In genomic region chr5:68116408-68116807, GRCh38 we compare ENCODE assay signal across 24 cellular contexts.
DNase-seq lines count a peak whose midpoint lies in the region; ATAC-seq, FAIRE-seq and TF ChIP-seq lines count a peak whose summit lies in the region.
"Had no signal": no experiment of that assay in that cellular context is flagged by ENCODE, and none has a peak within 500 bp of the region (broad histone marks: within the 10 kb centered on the region; RNA-seq: fewer than 3 reads in every experiment).

No MANE protein-coding gene starts in this region.

- intact Hi-C loops in esophagus squamous epithelium (cut with DNase I), result no loop called here
- intact Hi-C loops in activated CD4-positive, alpha-beta memory T cell treated with anti-CD3 and anti-CD28 coated beads for 36 hours (cut with micrococcal nuclease), result no loop called here

- no peaks in the 10 kb centered on the region for H3K9me3 Mint-ChIP-seq in neural crest cell
- no peaks in the 10 kb centered on the region for H3K9me3 Mint-ChIP-seq in activated CD8-positive, alpha-beta memory T cell treated with anti-CD3 and anti-CD28 coated beads, Interleukin-2, amount 10 ng/mL, durations not matched to agents 7 days and 5 days (ENCODE audit: low read depth)
- no peaks in the 10 kb centered on the region for H3K9me3 Mint-ChIP-seq in activated CD4-positive, alpha-beta memory T cell treated with anti-CD3 and anti-CD28 coated beads for 36 hours
- H3K9me3 Mint-ChIP-seq: CD4-positive, CD25-positive, alpha-beta regulatory T cell; CD8-positive, alpha-beta T cell; GM23338; H9 had no signal

- no peak overlapping the region for H3K4me3 Mint-ChIP-seq in neural crest cell
- no peak overlapping the region for H3K4me3 Mint-ChIP-seq in activated CD8-positive, alpha-beta memory T cell treated with anti-CD3 and anti-CD28 coated beads, Interleukin-2, amount 10 ng/mL, durations not matched to agents 7 days and 5 days
- H3K4me3 Mint-ChIP-seq in activated CD4-positive, alpha-beta memory T cell treated with anti-CD3 and anti-CD28 coated beads for 36 hours, result no peak overlapping the region
- H3K4me3 Mint-ChIP-seq: B cell; CD4-positive, CD25-positive, alpha-beta regulatory T cell; CD8-positive, alpha-beta T cell; GM23338; H9 had no signal

- no peaks in the 10 kb centered on the region for H4K20me1 ChIP-seq in OCI-LY3 (ENCODE audit: insufficient read depth, low read length)
- H4K20me1 ChIP-seq: BLaER1 had no signal

- H2AFZ ChIP-seq in OCI-LY3 (ENCODE audit: low read depth, low read length), result no peak overlapping the region
- H2AFZ ChIP-seq: GM23338 had no signal

- TF ChIP-seq POLR2A in esophagus squamous epithelium (IDR thresholded peaks at IDR 0.05), result no peak

- H3K4me1 ChIP-seq in OCI-LY3 (ENCODE audit: low read length) (peaks cover 29% of the 10 kb centered on the region), liver (ENCODE audit: control insufficient read depth in 4 of 4, insufficient read depth in 4 of 4, low read length in 3 of 4) (peaks cover 0 to 17% (median 10%) of the 10 kb centered on the region in 4 donors), esophagus squamous epithelium (no peaks in the 10 kb centered on the region)

- 17% methylated on average over 2 of the region's 2 CpGs for WGBS in liver
- 63 to 76% methylated on average over 2 of the region's 2 CpGs for WGBS in esophagus squamous epithelium, 2 donors

- POLR2A ChIA-PET in activated CD4-positive, alpha-beta memory T cell treated with anti-CD3 and anti-CD28 coated beads for 36 hours (lab: Charles Lee), result no interaction called here

- H3K27me3 ChIP-seq in OCI-LY3 (ENCODE audit: low read depth, low read length) (no peaks in the 10 kb centered on the region), liver (ENCODE audit: control insufficient read depth in 4 of 4, insufficient read depth in 4 of 4, low read length in 3 of 4) (no peaks in the 10 kb centered on the region), esophagus squamous epithelium (no peaks in the 10 kb centered on the region)
- H3K27me3 ChIP-seq: BLaER1 had no signal

- no peaks in the 10 kb centered on the region for H3K36me3 Mint-ChIP-seq in neural crest cell (ENCODE audit: low read depth)
- H3K36me3 Mint-ChIP-seq in activated CD8-positive, alpha-beta memory T cell treated with anti-CD3 and anti-CD28 coated beads, Interleukin-2, amount 10 ng/mL, durations not matched to agents 7 days and 5 days, result no peaks in the 10 kb centered on the region
- no peaks in the 10 kb centered on the region for H3K36me3 Mint-ChIP-seq in activated CD4-positive, alpha-beta memory T cell treated with anti-CD3 and anti-CD28 coated beads for 36 hours
- H3K36me3 Mint-ChIP-seq: CD4-positive, CD25-positive, alpha-beta regulatory T cell; CD8-positive, alpha-beta T cell had no signal

- H3K9ac ChIP-seq in OCI-LY3 (ENCODE audit: low read length) (no peak overlapping the region), liver (ENCODE audit: low read depth in 1 of 2, low read length in 2 of 2) (no peak overlapping the region)
- H3K9ac ChIP-seq: BLaER1 had no signal

- no peaks in the 10 kb centered on the region for H3K36me3 ChIP-seq in OCI-LY3 (replicated peaks; ENCODE audit: low read depth, low read length)
- no peaks in the 10 kb centered on the region for H3K36me3 ChIP-seq in liver (ENCODE audit: control insufficient read depth in 4 of 4, insufficient read depth in 3 of 4, low read depth in 1 of 4, low read length in 3 of 4)
- no peaks in the 10 kb centered on the region for H3K36me3 ChIP-seq in esophagus squamous epithelium
- H3K36me3 ChIP-seq: BLaER1 had no signal

- TF ChIP-seq RAD21 in liver (IDR thresholded peaks at IDR 0.05), result no peak

- peak overlapping the region; percentile 63; the same call in 1 of the 2 replicates for H3K27ac ChIP-seq in OCI-LY3 (ENCODE audit: low read length)
- no peak overlapping the region for H3K27ac ChIP-seq in liver (ENCODE audit: low read depth in 1 of 2, low read length in 2 of 2)
- H3K27ac ChIP-seq in esophagus squamous epithelium, result no peak overlapping the region
- H3K27ac ChIP-seq: 22Rv1, BLaER1, C4-2B had no signal

- H3K79me2 ChIP-seq in OCI-LY3 (ENCODE audit: low read length), result no peaks in the 10 kb centered on the region

- H3K4me3 ChIP-seq in OCI-LY3 (ENCODE audit: low read length), result no peak overlapping the region
- H3K4me3 ChIP-seq in liver (ENCODE audit: low read depth in 1 of 3, low read length in 3 of 3), result no peak overlapping the region
- no peak overlapping the region for H3K4me3 ChIP-seq in esophagus squamous epithelium
- H3K4me3 ChIP-seq: BLaER1, GM23338 had no signal

- no peaks in the 10 kb centered on the region for H3K27me3 Mint-ChIP-seq in neural crest cell (ENCODE audit: low read depth)
- no peaks in the 10 kb centered on the region for H3K27me3 Mint-ChIP-seq in activated CD8-positive, alpha-beta memory T cell treated with anti-CD3 and anti-CD28 coated beads, Interleukin-2, amount 10 ng/mL, durations not matched to agents 7 days and 5 days
- peaks cover 2% of the 10 kb centered on the region for H3K27me3 Mint-ChIP-seq in activated CD4-positive, alpha-beta memory T cell treated with anti-CD3 and anti-CD28 coated beads for 36 hours

- H3K4me2 ChIP-seq in OCI-LY3 (ENCODE audit: low read length), result peak overlapping the region; percentile 49; the same call in 1 of the 2 replicates
- H3K4me2 ChIP-seq: BLaER1, GM23338 had no signal

- CTCF ChIA-PET in activated CD8-positive, alpha-beta memory T cell treated with anti-CD3 and anti-CD28 coated beads, Interleukin-2, amount 10 ng/mL, durations not matched to agents 7 days and 5 days (lab: Charles Lee), result no interaction called here
- CTCF ChIA-PET in activated CD4-positive, alpha-beta memory T cell treated with anti-CD3 and anti-CD28 coated beads for 36 hours (lab: Charles Lee), result no interaction called here

- peak overlapping the region; percentile 8 for H3K27ac Mint-ChIP-seq in neural crest cell (ENCODE audit: unreplicated experiment)
- no peak overlapping the region for H3K27ac Mint-ChIP-seq in activated CD8-positive, alpha-beta memory T cell treated with anti-CD3 and anti-CD28 coated beads, Interleukin-2, amount 10 ng/mL, durations not matched to agents 7 days and 5 days
- H3K27ac Mint-ChIP-seq in activated CD4-positive, alpha-beta memory T cell treated with anti-CD3 and anti-CD28 coated beads for 36 hours, result no peak overlapping the region
- H3K27ac Mint-ChIP-seq: B cell; CD4-positive, CD25-positive, alpha-beta regulatory T cell; CD8-positive, alpha-beta T cell; GM23338 had no signal

- FAIRE-seq in GM18507 (lab: Jason Lieb, UNC), result peak; percentile 5
- FAIRE-seq: A204.1, G401.6, GM12892, GM19239 had no signal

- H3K4me1 Mint-ChIP-seq in neural crest cell, result peaks cover 9% of the 10 kb centered on the region
- no peaks in the 10 kb centered on the region for H3K4me1 Mint-ChIP-seq in activated CD8-positive, alpha-beta memory T cell treated with anti-CD3 and anti-CD28 coated beads, Interleukin-2, amount 10 ng/mL, durations not matched to agents 7 days and 5 days
- peaks cover 11% of the 10 kb centered on the region for H3K4me1 Mint-ChIP-seq in activated CD4-positive, alpha-beta memory T cell treated with anti-CD3 and anti-CD28 coated beads for 36 hours (ENCODE audit: low read depth)
- H3K4me1 Mint-ChIP-seq: B cell, GM23338, H9 had no signal

- H3K9me3 ChIP-seq in OCI-LY3 (ENCODE audit: insufficient read depth, low read length) (no peaks in the 10 kb centered on the region), liver (ENCODE audit: control insufficient read depth in 4 of 4, low read length in 3 of 4) (no peaks in the 10 kb centered on the region), esophagus squamous epithelium (no peaks in the 10 kb centered on the region)
- H3K9me3 ChIP-seq: BLaER1, Caco-2 had no signal

- no peak for ATAC-seq in activated CD8-positive, alpha-beta memory T cell treated with anti-CD3 and anti-CD28 coated beads, Interleukin-2, amount 10 ng/mL, durations not matched to agents 7 days and 5 days
- ATAC-seq: CD8-positive, alpha-beta T cell; GM23338; HCT116 had no signal

- TF ChIP-seq CTCF in OCI-LY3 (IDR thresholded peaks at IDR 0.05; ENCODE audit: low read depth, low read length), result no peak
- TF ChIP-seq CTCF in liver (IDR thresholded peaks at IDR 0.05; ENCODE audit: low read depth, low read length, missing input control), result no peak
- no peak for TF ChIP-seq CTCF in neural crest cell (conservative IDR thresholded peaks at IDR 0.05)
- no peak for TF ChIP-seq CTCF in esophagus squamous epithelium (IDR thresholded peaks at IDR 0.05)

- DNase-seq in GM18507 (ENCODE audit: extremely low spot score, insufficient read length, low read depth), result no peak
- DNase-seq in neural crest cell (ENCODE audit: low read depth, low spot score), result no peak
- DNase-seq in esophagus squamous epithelium (lab: John Stamatoyannopoulos, UW), result no peak
- DNase-seq in activated CD8-positive, alpha-beta memory T cell treated with anti-CD3 and anti-CD28 coated beads, Interleukin-2, amount 10 ng/mL, durations not matched to agents 7 days and 5 days, result no peak
- no peak for DNase-seq in activated CD4-positive, alpha-beta memory T cell treated with anti-CD3 and anti-CD28 coated beads for 36 hours
- DNase-seq in stimulated activated CD8-positive, alpha-beta memory T cell treated with anti-CD3 and anti-CD28 coated beads, Interleukin-4, amount 100 ng/mL, for 48 hours, result no peak
- DNase-seq: Caco-2; CD4-positive, CD25-positive, alpha-beta regulatory T cell; CD8-positive, alpha-beta T cell; DMS153; DND-41; H9 had no signal

TF ChIP-seq in liver, 16 proteins besides CTCF, POLR2A, EP300 and RAD21 (continues in another document):
- TF ChIP-seq HNF4A (conservative IDR thresholded peaks at IDR 0.05) (peak; percentile 17 to 46), RXRA (IDR thresholded peaks at IDR 0.05) (peak in 1 of 2 donors; percentile 9)
